1 cellular context compared by ENCODE assay signal in genomic region chr11:5289696-5290095, GRCh38.
TF ChIP-seq lines count a peak whose summit lies in the region.

No MANE protein-coding gene starts in this region.

TF ChIP-seq in H1, 55 proteins besides CTCF, POLR2A, EP300 and RAD21:
- TF ChIP-seq BCL11A (IDR thresholded peaks at IDR 0.05; ENCODE audit: low read depth in 2 of 2, low read length in 2 of 2) (no peak), SIX5 (IDR thresholded peaks at IDR 0.05; ENCODE audit: low read depth, low read length) (no peak), JUN (IDR thresholded peaks at IDR 0.05; ENCODE audit: low read depth, low read length) (no peak), E2F6 (IDR thresholded peaks at IDR 0.05) (no peak), ASH2L (IDR thresholded peaks at IDR 0.05; ENCODE audit: low read length) (no peak), CHD7 (IDR thresholded peaks at IDR 0.05; ENCODE audit: insufficient replicate concordance, low read length) (no peak), EGR1 (IDR thresholded peaks at IDR 0.05; ENCODE audit: borderline replicate concordance, low read depth, low read length) (no peak), KDM4A (IDR thresholded peaks at IDR 0.05; ENCODE audit: low read depth, low read length, severe bottlenecking) (no peak), POLR2AphosphoS5 (IDR thresholded peaks at IDR 0.05; ENCODE audit: low read depth, low read length) (no peak), CTBP2 (IDR thresholded peaks at IDR 0.05; ENCODE audit: borderline replicate concordance, insufficient read depth, insufficient read length, low read length) (no peak), TAF1 (IDR thresholded peaks at IDR 0.05; ENCODE audit: low read depth, low read length) (no peak), CREB1 (IDR thresholded peaks at IDR 0.05) (no peak), KDM5A (IDR thresholded peaks at IDR 0.05; ENCODE audit: low read length) (no peak), HDAC2 (IDR thresholded peaks at IDR 0.05; ENCODE audit: borderline replicate concordance in 1 of 2, low read depth in 2 of 2, low read length in 2 of 2) (no peak), SUZ12 (IDR thresholded peaks at IDR 0.05; ENCODE audit: low read length) (no peak), CHD1 (IDR thresholded peaks at IDR 0.05; ENCODE audit: low read depth, low read length) (no peak)
